Comparison of ENCODE assay signal across 20 cellular contexts in the genomic region with DNA sequence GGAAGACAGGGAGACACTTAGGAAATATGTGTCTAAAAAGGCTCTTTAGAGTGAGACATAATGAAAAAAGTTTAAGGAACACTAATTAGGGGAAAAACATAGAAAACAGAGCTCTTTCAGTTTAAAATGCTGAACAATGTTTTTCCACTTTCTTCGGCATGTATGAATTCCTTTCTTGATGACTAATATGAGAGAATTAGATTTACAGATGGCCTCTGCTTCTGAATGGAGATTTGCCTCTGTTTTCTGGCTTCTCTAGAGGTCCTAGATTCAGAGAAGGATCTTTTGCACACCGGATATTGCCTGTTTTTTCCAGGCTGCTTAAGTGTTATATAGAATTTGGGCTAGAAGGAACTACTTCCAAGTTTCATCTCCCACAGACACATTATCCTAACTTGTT.
DNase-seq lines count a peak whose midpoint lies in the region; ATAC-seq and TF ChIP-seq lines count a peak whose summit lies in the region.
"Had no signal": no experiment of that assay in that cellular context is flagged by ENCODE, and none has a peak within 500 bp of the region (broad histone marks: within the 10 kb centered on the region; RNA-seq: fewer than 3 reads in every experiment).

No MANE protein-coding gene starts in this region.

- peaks cover 2% of the 10 kb centered on the region for H3K36me3 Mint-ChIP-seq in activated T-helper 1 cell treated with anti-CD3 and anti-CD28 coated beads, Interleukin-12 subunit alpha, Interleukin-12 subunit beta, Interleukin-2, Interleukin-4 antibody, amounts not matched to agents 30 ng/mL and 10 ng/mL and 1 ng/mL, durations not matched to agents 14 hours and 24 hours and 36 hours (ENCODE audit: low read depth)
- H3K36me3 Mint-ChIP-seq in stimulated activated effector memory CD8-positive, alpha-beta T cell treated with anti-CD3 and anti-CD28 coated beads, Interleukin-12 subunit alpha, Interleukin-12 subunit beta, amount 100 ng/mL, for 72 hours, result no peaks in the 10 kb centered on the region
- H3K36me3 Mint-ChIP-seq: immature natural killer cell; naive thymus-derived CD8-positive, alpha-beta T cell had no signal

- no peak overlapping the region for H3K4me3 ChIP-seq in heart left ventricle
- H3K4me3 ChIP-seq: lung, skin epidermis, thoracic aorta had no signal

- H3K9me3 Mint-ChIP-seq in activated T-helper 1 cell treated with anti-CD3 and anti-CD28 coated beads, Interleukin-12 subunit alpha, Interleukin-12 subunit beta, Interleukin-2, Interleukin-4 antibody, amounts not matched to agents 30 ng/mL and 10 ng/mL and 1 ng/mL, durations not matched to agents 14 hours and 24 hours and 36 hours, result peaks cover 3% of the 10 kb centered on the region
- H3K9me3 Mint-ChIP-seq in stimulated activated effector memory CD8-positive, alpha-beta T cell treated with anti-CD3 and anti-CD28 coated beads, Interleukin-12 subunit alpha, Interleukin-12 subunit beta, amount 100 ng/mL, for 72 hours, result no peaks in the 10 kb centered on the region
- H3K9me3 Mint-ChIP-seq: central memory CD8-positive, alpha-beta T cell; immature natural killer cell; naive thymus-derived CD8-positive, alpha-beta T cell had no signal

- DNase-seq in GM04504 (ENCODE audit: low read depth) (peak; percentile 13), fibroblast of gingiva (ENCODE audit: low read depth) (peak; percentile 5), renal cortical epithelial cell (ENCODE audit: low read depth) (peak; percentile 25), NCI-H187 treated with DMSO at 0.1 percent for 48 hours (lab: John Stamatoyannopoulos, UW) (no peak), heart left ventricle (no peak)
- no peak for DNase-seq in activated T-helper 1 cell treated with anti-CD3 and anti-CD28 coated beads, Interleukin-12 subunit alpha, Interleukin-12 subunit beta, Interleukin-2, Interleukin-4 antibody, amounts not matched to agents 30 ng/mL and 10 ng/mL and 1 ng/mL, durations not matched to agents 14 hours and 24 hours and 36 hours (ENCODE audit: low spot score)
- no peak for DNase-seq in stimulated activated effector memory CD8-positive, alpha-beta T cell treated with anti-CD3 and anti-CD28 coated beads, Interleukin-12 subunit alpha, Interleukin-12 subunit beta, amount 100 ng/mL, for 72 hours (ENCODE audit: low spot score in 2 of 2)
- DNase-seq: C1 segment of cervical spinal cord; H7; immature natural killer cell; KBM-7; naive thymus-derived CD8-positive, alpha-beta T cell; NCI-H1092 treated with DMSO at 0.1 percent for 48 hours; NCI-H82; stimulated activated CD4-positive, alpha-beta T cell treated with anti-CD3 and anti-CD28 coated beads, Interleukin-4, amount 100 ng/mL, for 4 hours; stimulated activated CD8-positive, alpha-beta memory T cell treated with anti-CD3 and anti-CD28 coated beads, Interleukin-4, amount 100 ng/mL, for 48 hours had no signal

- H3K27ac Mint-ChIP-seq in activated T-helper 1 cell treated with anti-CD3 and anti-CD28 coated beads, Interleukin-12 subunit alpha, Interleukin-12 subunit beta, Interleukin-2, Interleukin-4 antibody, amounts not matched to agents 30 ng/mL and 10 ng/mL and 1 ng/mL, durations not matched to agents 14 hours and 24 hours and 36 hours, result peak overlapping the region; percentile 5
- no peak overlapping the region for H3K27ac Mint-ChIP-seq in stimulated activated effector memory CD8-positive, alpha-beta T cell treated with anti-CD3 and anti-CD28 coated beads, Interleukin-12 subunit alpha, Interleukin-12 subunit beta, amount 100 ng/mL, for 72 hours
- H3K27ac Mint-ChIP-seq: immature natural killer cell; naive thymus-derived CD8-positive, alpha-beta T cell had no signal

- H3K4me1 Mint-ChIP-seq in activated T-helper 1 cell treated with anti-CD3 and anti-CD28 coated beads, Interleukin-12 subunit alpha, Interleukin-12 subunit beta, Interleukin-2, Interleukin-4 antibody, amounts not matched to agents 30 ng/mL and 10 ng/mL and 1 ng/mL, durations not matched to agents 14 hours and 24 hours and 36 hours (ENCODE audit: low read depth), result no peaks in the 10 kb centered on the region
- H3K4me1 Mint-ChIP-seq in stimulated activated effector memory CD8-positive, alpha-beta T cell treated with anti-CD3 and anti-CD28 coated beads, Interleukin-12 subunit alpha, Interleukin-12 subunit beta, amount 100 ng/mL, for 72 hours, result peaks cover 14% of the 10 kb centered on the region
- H3K4me1 Mint-ChIP-seq: central memory CD8-positive, alpha-beta T cell; immature natural killer cell; naive thymus-derived CD8-positive, alpha-beta T cell had no signal

- ATAC-seq in heart left ventricle, result no peak
- ATAC-seq in stimulated activated effector memory CD8-positive, alpha-beta T cell treated with anti-CD3 and anti-CD28 coated beads, Interleukin-12 subunit alpha, Interleukin-12 subunit beta, amount 100 ng/mL, for 72 hours, result no peak
- ATAC-seq: naive thymus-derived CD8-positive, alpha-beta T cell had no signal

- intact Hi-C loops in activated T-helper 1 cell treated with anti-CD3 and anti-CD28 coated beads, Interleukin-12 subunit alpha, Interleukin-12 subunit beta, Interleukin-2, Interleukin-4 antibody, amounts not matched to agents 30 ng/mL and 10 ng/mL and 1 ng/mL, durations not matched to agents 14 hours and 24 hours and 36 hours (cut with micrococcal nuclease), result no loop called here
- intact Hi-C loops in heart left ventricle (cut with DNase I), result no loop called here

- H3K27me3 Mint-ChIP-seq in activated T-helper 1 cell treated with anti-CD3 and anti-CD28 coated beads, Interleukin-12 subunit alpha, Interleukin-12 subunit beta, Interleukin-2, Interleukin-4 antibody, amounts not matched to agents 30 ng/mL and 10 ng/mL and 1 ng/mL, durations not matched to agents 14 hours and 24 hours and 36 hours (ENCODE audit: insufficient read depth), result peaks cover 4% of the 10 kb centered on the region
- H3K27me3 Mint-ChIP-seq: central memory CD8-positive, alpha-beta T cell had no signal

- TF ChIP-seq POLR2A in heart left ventricle (IDR thresholded peaks at IDR 0.05), result no peak

- H3K27me3 ChIP-seq in heart left ventricle, result no peaks in the 10 kb centered on the region

- H3K4me1 ChIP-seq in heart left ventricle, result no peaks in the 10 kb centered on the region

- no peak overlapping the region for H3K4me3 Mint-ChIP-seq in activated T-helper 1 cell treated with anti-CD3 and anti-CD28 coated beads, Interleukin-12 subunit alpha, Interleukin-12 subunit beta, Interleukin-2, Interleukin-4 antibody, amounts not matched to agents 30 ng/mL and 10 ng/mL and 1 ng/mL, durations not matched to agents 14 hours and 24 hours and 36 hours
- H3K4me3 Mint-ChIP-seq in stimulated activated effector memory CD8-positive, alpha-beta T cell treated with anti-CD3 and anti-CD28 coated beads, Interleukin-12 subunit alpha, Interleukin-12 subunit beta, amount 100 ng/mL, for 72 hours, result no peak overlapping the region
- H3K4me3 Mint-ChIP-seq: central memory CD8-positive, alpha-beta T cell; immature natural killer cell; naive thymus-derived CD8-positive, alpha-beta T cell had no signal

- no peak overlapping the region for H3K27ac ChIP-seq in heart left ventricle
- H3K27ac ChIP-seq: thoracic aorta had no signal

- H3K36me3 ChIP-seq in heart left ventricle, result no peaks in the 10 kb centered on the region
- H3K36me3 ChIP-seq: thoracic aorta had no signal

- no peak for TF ChIP-seq CTCF in heart left ventricle (IDR thresholded peaks at IDR 0.05)

- H3K9me3 ChIP-seq in heart left ventricle, result no peaks in the 10 kb centered on the region
- H3K9me3 ChIP-seq: thoracic aorta had no signal

- 59 to 75% (median 65%) methylated on average over 2 of the region's 2 CpGs for WGBS in heart left ventricle, 4 donors

Comparison
In these comparisons a context has a peak if more than half of its experiments do, and no peak if none do; other contexts are left out.
1. DNase-seq: peak in GM04504 (single experiment), fibroblast of gingiva (single experiment) and renal cortical epithelial cell (single experiment); none in activated T-helper 1 cell treated with anti-CD3 and anti-CD28 coated beads, Interleukin-12 subunit alpha, Interleukin-12 subunit beta, Interleukin-2, Interleukin-4 antibody, amounts not matched to agents 30 ng/mL and 10 ng/mL and 1 ng/mL, durations not matched to agents 14 hours and 24 hours and 36 hours (single experiment), NCI-H187 treated with DMSO at 0.1 percent for 48 hours (single experiment), heart left ventricle (0 of 5) and stimulated activated effector memory CD8-positive, alpha-beta T cell treated with anti-CD3 and anti-CD28 coated beads, Interleukin-12 subunit alpha, Interleukin-12 subunit beta, amount 100 ng/mL, for 72 hours (0 of 2).